In the genomic region with DNA sequence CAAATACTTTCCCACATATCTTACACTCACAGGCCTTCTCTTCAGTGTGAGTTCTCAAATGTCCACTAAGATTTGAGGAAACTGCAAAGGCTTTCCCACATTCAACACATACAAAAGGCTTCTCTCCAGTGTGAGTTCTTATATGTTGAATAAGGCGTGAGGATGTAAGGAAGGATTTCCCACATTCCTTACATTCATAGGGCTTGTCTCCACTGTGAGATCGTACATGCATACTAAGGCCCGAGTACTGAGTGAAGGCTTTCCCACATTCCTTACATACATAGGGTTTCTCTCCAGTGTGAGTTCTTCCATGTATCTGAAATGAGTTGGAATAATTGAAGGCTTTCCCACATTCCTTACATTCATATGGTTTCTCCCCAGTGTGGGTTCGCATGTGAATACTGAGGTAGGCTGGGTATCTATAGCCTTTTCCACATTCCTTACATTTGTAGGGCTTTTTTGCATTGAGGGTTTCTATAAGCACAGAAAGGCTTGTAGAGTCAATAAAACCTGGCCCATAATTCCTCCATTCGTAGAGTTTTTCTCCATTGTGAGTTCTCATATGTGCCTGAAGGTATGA, we compare ENCODE assay signal across 1 cellular context.
TF ChIP-seq lines count a peak whose summit lies in the region.

No MANE protein-coding gene starts in this region.

TF ChIP-seq in IMR-90, 13 proteins besides CTCF, POLR2A, EP300 and RAD21:
- TF ChIP-seq, protein P1, sequence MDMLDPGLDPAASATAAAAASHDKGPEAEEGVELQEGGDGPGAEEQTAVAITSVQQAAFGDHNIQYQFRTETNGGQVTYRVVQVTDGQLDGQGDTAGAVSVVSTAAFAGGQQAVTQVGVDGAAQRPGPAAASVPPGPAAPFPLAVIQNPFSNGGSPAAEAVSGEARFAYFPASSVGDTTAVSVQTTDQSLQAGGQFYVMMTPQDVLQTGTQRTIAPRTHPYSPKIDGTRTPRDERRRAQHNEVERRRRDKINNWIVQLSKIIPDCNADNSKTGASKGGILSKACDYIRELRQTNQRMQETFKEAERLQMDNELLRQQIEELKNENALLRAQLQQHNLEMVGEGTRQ (IDR thresholded peaks at IDR 0.05; ENCODE audit: low read depth, low read length), result no peak
- TF ChIP-seq RCOR1 (IDR thresholded peaks at IDR 0.05; ENCODE audit: insufficient replicate concordance, low read length) (no peak), MXI1 (IDR thresholded peaks at IDR 0.05; ENCODE audit: borderline replicate concordance, low read depth, low read length) (no peak), MAZ (IDR thresholded peaks at IDR 0.05; ENCODE audit: borderline replicate concordance, low read depth, low read length) (no peak)
